ENCODE assay signal across 13 cellular contexts in genomic region chr12:11856971-11857370, GRCh38.
DNase-seq lines count a peak whose midpoint lies in the region; ATAC-seq and TF ChIP-seq lines count a peak whose summit lies in the region.
"Had no signal": no experiment of that assay in that cellular context is flagged by ENCODE, and none has a peak within 500 bp of the region (broad histone marks: within the 10 kb centered on the region; RNA-seq: fewer than 3 reads in every experiment).

No MANE protein-coding gene starts in this region.

- no peak overlapping the region for H3K4me3 Mint-ChIP-seq in activated T-cell treated with anti-CD3 and anti-CD28 coated beads, Interleukin-2, amount 50 U/mL, for 72 hours

- H3K9me3 ChIP-seq in upper lobe of right lung, result no peaks in the 10 kb centered on the region
- H3K9me3 ChIP-seq: tibial artery had no signal

- no peaks in the 10 kb centered on the region for H3K9me3 Mint-ChIP-seq in activated T-cell treated with anti-CD3 and anti-CD28 coated beads, Interleukin-2, amount 50 U/mL, for 72 hours

- no peak for DNase-seq in activated T-cell treated with anti-CD3 and anti-CD28 coated beads, Interleukin-2, amount 50 U/mL, for 72 hours
- no peak for DNase-seq in activated T-cell treated with anti-CD3 and anti-CD28 coated beads, Interleukin-2, amount 50 U/mL, for 48 hours
- DNase-seq in SK-MEL-5 (ENCODE audit: low read depth, low spot score) (peak; percentile 91), foreskin melanocyte (peak; percentile 74), upper lobe of right lung (no peak), globus pallidus (ENCODE audit: low spot score) (no peak), NCI-H128 (lab: John Stamatoyannopoulos, UW; ENCODE audit: unreplicated experiment) (no peak)
- DNase-seq: activated CD4-positive, CD25-positive, alpha-beta regulatory T cell treated with anti-CD3 and anti-CD28 coated beads, Interleukin-2, amount 50 U/mL, for 72 hours; MM.1S; NCI-H446 treated with DMSO at 0.1 percent for 48 hours; T-helper 1 cell; tibial artery had no signal

- intact Hi-C loops in upper lobe of right lung (cut with DNase I), result no loop called here

- H3K27ac ChIP-seq in upper lobe of right lung, result no peak overlapping the region

- peak overlapping the region; percentile 49 for H3K27ac Mint-ChIP-seq in activated T-cell treated with anti-CD3 and anti-CD28 coated beads, Interleukin-2, amount 50 U/mL, for 72 hours

- no peak overlapping the region for H3K4me3 ChIP-seq in upper lobe of right lung
- H3K4me3 ChIP-seq: tibial artery had no signal

- H3K27me3 ChIP-seq in upper lobe of right lung, result no peaks in the 10 kb centered on the region
- H3K27me3 ChIP-seq: tibial artery had no signal

- no peak for TF ChIP-seq CTCF in upper lobe of right lung (IDR thresholded peaks at IDR 0.05)

- peaks cover 22 to 46% of the 10 kb centered on the region in 2 donors for H3K36me3 Mint-ChIP-seq in activated T-cell treated with anti-CD3 and anti-CD28 coated beads, Interleukin-2, amount 50 U/mL, for 72 hours (ENCODE audit: insufficient read depth in 2 of 2)

- in situ Hi-C loops in SK-MEL-5 (cut with HindIII; ENCODE audit: low pct_unique_long_range_greater_than_20kb, low sequenced_read_pairs), result no loop called here

- H3K27me3 Mint-ChIP-seq in activated T-cell treated with anti-CD3 and anti-CD28 coated beads, Interleukin-2, amount 50 U/mL, for 72 hours (ENCODE audit: low read depth), result no peaks in the 10 kb centered on the region

- H3K4me1 ChIP-seq in upper lobe of right lung, result peaks cover 17% of the 10 kb centered on the region

- ATAC-seq in activated T-cell treated with anti-CD3 and anti-CD28 coated beads, Interleukin-2, amount 50 U/mL, for 72 hours (replicated peaks in 1 of 2), result peak in 1 of 2 donors; percentile 21
- ATAC-seq in upper lobe of right lung (peak; percentile 74), HG03520 (IDR thresholded peaks at IDR 0.05; ENCODE audit: unreplicated experiment) (no peak)

- peaks cover 33% of the 10 kb centered on the region for H3K36me3 ChIP-seq in upper lobe of right lung

- peaks cover 60% of the 10 kb centered on the region for H3K4me1 Mint-ChIP-seq in activated T-cell treated with anti-CD3 and anti-CD28 coated beads, Interleukin-2, amount 50 U/mL, for 72 hours (ENCODE audit: low read depth)

Comparison
In these comparisons a context has a peak if more than half of its experiments do, and no peak if none do; other contexts are left out.
1. DNase-seq: peak in SK-MEL-5 (single experiment) and foreskin melanocyte (single experiment); none in activated T-cell treated with anti-CD3 and anti-CD28 coated beads, Interleukin-2, amount 50 U/mL, for 72 hours (0 of 2), activated T-cell treated with anti-CD3 and anti-CD28 coated beads, Interleukin-2, amount 50 U/mL, for 48 hours (0 of 2), upper lobe of right lung (single experiment), globus pallidus (single experiment) and NCI-H128 (single experiment).